Comparison of ENCODE assay signal across 15 cellular contexts in the genomic region with DNA sequence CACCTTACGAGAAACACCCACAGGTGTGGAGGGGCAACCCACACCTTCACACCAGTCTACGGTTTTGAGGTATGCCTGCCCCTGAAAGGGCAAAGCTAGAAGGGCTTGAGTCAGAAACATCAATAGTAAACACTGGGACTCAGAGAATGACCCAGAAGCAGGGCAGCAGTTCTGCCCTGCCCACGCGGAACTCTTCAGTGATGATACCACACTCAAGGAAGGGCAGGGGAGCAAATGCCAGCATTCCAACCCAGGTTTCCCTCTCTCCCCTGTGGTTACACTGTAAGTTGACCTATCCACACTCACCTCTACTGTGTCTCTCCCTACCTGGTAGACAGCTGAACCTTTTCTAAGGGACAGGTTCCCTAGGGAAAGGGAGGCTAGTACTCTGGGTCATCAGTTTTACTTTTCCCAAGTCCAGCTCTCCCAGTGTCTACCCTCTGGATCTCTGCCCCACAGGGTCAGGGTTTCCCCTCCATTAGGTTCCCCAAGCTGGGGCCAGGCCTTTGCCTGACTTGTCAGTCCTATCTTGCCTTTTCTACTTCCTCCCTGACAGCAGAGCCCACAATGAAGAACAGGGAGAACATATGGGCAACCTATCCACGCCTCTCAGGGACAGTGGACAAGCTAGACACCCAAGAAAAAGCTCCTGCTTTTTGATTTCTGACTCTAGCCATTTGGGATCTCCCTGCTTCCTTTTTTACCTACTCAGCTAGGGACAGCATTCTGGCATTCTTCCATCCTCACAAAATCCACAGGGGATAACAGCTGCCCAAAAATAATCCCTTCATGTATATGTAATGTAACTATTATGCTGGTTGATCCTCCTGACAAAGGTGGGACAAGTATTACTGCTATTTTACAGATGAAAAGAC. TPM values are rescaled to one million over a fixed set of nuclear protein-coding genes. Genes with fewer than 3 reads are reported as not detected.
A peak's percentile ranks its signal among the peaks of the same experiment; 100 is the strongest.
DNase-seq lines count a peak whose midpoint lies in the region; ATAC-seq and TF ChIP-seq lines count a peak whose summit lies in the region.
"Had no signal": no experiment of that assay in that cellular context is flagged by ENCODE, and none has a peak within 500 bp of the region (broad histone marks: within the 10 kb centered on the region; RNA-seq: fewer than 3 reads in every experiment).

No MANE protein-coding gene starts in this region.

- no peaks in the 10 kb centered on the region for H3K36me3 Mint-ChIP-seq in mesothelial cell of epicardium
- H3K36me3 Mint-ChIP-seq: naive B cell had no signal

- H3K9me3 ChIP-seq in BLaER1 treated with 17β-estradiol and CSF1 and Interleukin-3, amounts not matched to agents 10 nM and 100 nM (replicated peaks in 1 of 11): no peaks in the 10 kb centered on the region
- H3K9me3 ChIP-seq in Loucy (ENCODE audit: insufficient read depth, low read depth, low read length): no peaks in the 10 kb centered on the region
- no peaks in the 10 kb centered on the region for H3K9me3 ChIP-seq in duodenal mucosa (ENCODE audit: control insufficient read depth in 1 of 2, low read length in 2 of 2)

- TF ChIP-seq CTCF in Loucy (conservative IDR thresholded peaks at IDR 0.05; ENCODE audit: low read length): no peak
- TF ChIP-seq CTCF in mesothelial cell of epicardium (IDR thresholded peaks at IDR 0.05; ENCODE audit: unreplicated experiment): no peak

- H3K36me3 ChIP-seq in BLaER1 treated with 17β-estradiol and CSF1 and Interleukin-3, amounts not matched to agents 10 nM and 100 nM: 0 out of 22 replicates have a peak, but pooled peaks cover 0 to 8% (median 0%) of the 10 kb centered on the region in 11 experiments
- H3K36me3 ChIP-seq in Loucy (ENCODE audit: insufficient read depth, low read length) (no peaks in the 10 kb centered on the region), duodenal mucosa (ENCODE audit: control insufficient read depth in 1 of 2, insufficient read depth in 2 of 2, low read length in 2 of 2) (no peaks in the 10 kb centered on the region)

- H3K9me3 Mint-ChIP-seq in mesothelial cell of epicardium: no peaks in the 10 kb centered on the region
- H3K9me3 Mint-ChIP-seq: naive B cell had no signal

- peaks cover 57 to 87% (median 78%) of the 10 kb centered on the region in 10 experiments for H3K4me1 ChIP-seq in BLaER1 treated with 17β-estradiol and CSF1 and Interleukin-3, amounts not matched to agents 10 nM and 100 nM
- H3K4me1 ChIP-seq in Loucy (ENCODE audit: insufficient read depth, low read length, poor library complexity, severe bottlenecking) (peaks cover 51% of the 10 kb centered on the region), duodenal mucosa (ENCODE audit: control insufficient read depth in 1 of 2, insufficient read depth in 2 of 2, low read length in 2 of 2) (peaks cover 39 to 52% of the 10 kb centered on the region in 2 donors)

- peak overlapping the region; percentile 86 for H3K4me3 Mint-ChIP-seq in mesothelial cell of epicardium

- peak overlapping the region; percentile 81 to 99 (median 94); a peak in 21 of 22 replicates for H3K4me2 ChIP-seq in BLaER1 treated with 17β-estradiol and CSF1 and Interleukin-3, amounts not matched to agents 10 nM and 100 nM
- peak overlapping the region; percentile 89 for H3K4me2 ChIP-seq in Loucy (ENCODE audit: low read depth, low read length, poor library complexity, severe bottlenecking)

- peaks cover 15% of the 10 kb centered on the region for H3F3A ChIP-seq in Loucy (ENCODE audit: low read depth)

- no peaks in the 10 kb centered on the region for H3K27me3 ChIP-seq in BLaER1 treated with 17β-estradiol and CSF1 and Interleukin-3, amounts not matched to agents 10 nM and 100 nM
- H3K27me3 ChIP-seq in Loucy (ENCODE audit: insufficient read depth, low read length, poor library complexity, severe bottlenecking) (no peaks in the 10 kb centered on the region), duodenal mucosa (ENCODE audit: control insufficient read depth in 1 of 2, insufficient read depth in 2 of 2, low read length in 2 of 2) (no peaks in the 10 kb centered on the region)

- peaks cover 8% of the 10 kb centered on the region for H3K27me3 Mint-ChIP-seq in mesothelial cell of epicardium (ENCODE audit: low read depth)
- H3K27me3 Mint-ChIP-seq: naive B cell had no signal

- peak overlapping the region in 7 of 11 experiments; percentile 1 to 58 (median 13); a peak in 6 of 22 replicates for H3K9ac ChIP-seq in BLaER1 treated with 17β-estradiol and CSF1 and Interleukin-3, amounts not matched to agents 10 nM and 100 nM
- no peak overlapping the region for H3K9ac ChIP-seq in Loucy (ENCODE audit: low read depth, low read length, poor library complexity, severe bottlenecking)
- peak overlapping the region; percentile 37 to 63 for H3K9ac ChIP-seq in duodenal mucosa (ENCODE audit: low read depth in 1 of 2, low read length in 2 of 2)

- H3K4me3 ChIP-seq in BLaER1 treated with 17β-estradiol and CSF1 and Interleukin-3, amounts not matched to agents 10 nM and 100 nM: peak overlapping the region in 4 of 10 experiments; percentile 12 to 92 (median 82); a peak in 4 of 20 replicates
- H3K4me3 ChIP-seq in Loucy (ENCODE audit: low read length, poor library complexity, severe bottlenecking): peak overlapping the region; percentile 3
- peak overlapping the region; percentile 95 to 98 for H3K4me3 ChIP-seq in duodenal mucosa (ENCODE audit: low read depth in 1 of 2, low read length in 2 of 2)

- H3K27ac ChIP-seq in BLaER1 treated with 17β-estradiol and CSF1 and Interleukin-3, amounts not matched to agents 10 nM and 100 nM: peak overlapping the region; percentile 44 to 99 (median 68)
- H3K27ac ChIP-seq in duodenal mucosa (ENCODE audit: low read depth, low read length): peak overlapping the region; percentile 57

- no peaks in the 10 kb centered on the region for H3K9me2 ChIP-seq in Loucy (replicated peaks; ENCODE audit: low read depth, low read length)

- no peaks in the 10 kb centered on the region; a peak in 1 of 22 replicates for H4K20me1 ChIP-seq in BLaER1 treated with 17β-estradiol and CSF1 and Interleukin-3, amounts not matched to agents 10 nM and 100 nM
- peaks cover 4% of the 10 kb centered on the region for H4K20me1 ChIP-seq in Loucy (ENCODE audit: insufficient read depth, low read length, poor library complexity, severe bottlenecking)

- ATAC-seq in GM18907 (IDR thresholded peaks at IDR 0.05; ENCODE audit: unreplicated experiment): no peak
- ATAC-seq: activated CD4-positive, CD25-positive, alpha-beta regulatory T cell treated with anti-CD3 and anti-CD28 coated beads, Interleukin-2, amount 50 U/mL, for 24 hours had no signal

- H3K4me1 Mint-ChIP-seq in mesothelial cell of epicardium: peaks cover 58% of the 10 kb centered on the region

- DNase-seq in mesothelial cell of epicardium (ENCODE audit: low spot score in 2 of 2, unreplicated experiment in 2 of 2) (no peak), cerebellum (ENCODE audit: low spot score) (no peak), DMS114 treated with DMSO at 0.1 percent for 48 hours (lab: John Stamatoyannopoulos, UW; ENCODE audit: unreplicated experiment) (no peak)
- DNase-seq in stimulated activated naive CD4-positive, alpha-beta T cell treated with Interleukin-2 at 50 U/mL for 16 hours (lab: John Stamatoyannopoulos, UW): no peak
- DNase-seq: activated gamma-delta T cell treated with Interleukin-2 at 50 U/mL for 16 hours; cerebellar nuclear complex; naive B cell; SIG-M5; stimulated activated CD4-positive, alpha-beta T cell treated with anti-CD3 and anti-CD28 coated beads, Interleukin-12 subunit alpha, Interleukin-12 subunit beta, amount 100 ng/mL, for 4 hours had no signal

- H3K27ac Mint-ChIP-seq in mesothelial cell of epicardium: peak overlapping the region; percentile 100

- H3K79me2 ChIP-seq in Loucy (ENCODE audit: insufficient read depth, low read length): peaks cover 29% of the 10 kb centered on the region; the same call in 1 of the 2 replicates

- H2AFZ ChIP-seq in Loucy (ENCODE audit: low read length): no peak overlapping the region

RNA-seq across cellular contexts. Expression of gene F11R, which starts 3.0 kb away (rescaled TPM):
- total RNA-seq in mesothelial cell of epicardium: 114 to 132 TPM (median 122 TPM) in 3 replicates
- total RNA-seq in cerebellum: 8.9 TPM

RNA-seq across cellular contexts. Expression of gene TSTD1, which starts 20.8 kb away (rescaled TPM):
- total RNA-seq in mesothelial cell of epicardium (53.2 to 60.3 TPM (median 53.7 TPM) in 3 replicates), cerebellum (21.6 TPM)

RNA-seq across cellular contexts. Expression of gene USF1, which starts 27.8 kb away (rescaled TPM):
- 66.4 to 68.0 TPM (median 66.6 TPM) in 3 replicates for total RNA-seq in mesothelial cell of epicardium
- 61.5 TPM for total RNA-seq in cerebellum

RNA-seq across cellular contexts. Expression of gene ARHGAP30, which starts 51.7 kb away (rescaled TPM):
- total RNA-seq in mesothelial cell of epicardium (1.4 to 1.9 TPM (median 1.6 TPM) in 3 replicates), cerebellum (1.00 TPM)
- total RNA-seq: glomerular endothelial cell had no signal

Comparison
In these comparisons a context has a peak if more than half of its experiments do, and no peak if none do; other contexts are left out.
1. RNA of gene F11R, which starts 3.0 kb away (total RNA-seq): 114 to 132 TPM in mesothelial cell of epicardium; 8.9 TPM in cerebellum (single experiment); every median in the first group is over 10 times any median in the second.